ENCODE assay signal across 8 cellular contexts in the genomic region with DNA sequence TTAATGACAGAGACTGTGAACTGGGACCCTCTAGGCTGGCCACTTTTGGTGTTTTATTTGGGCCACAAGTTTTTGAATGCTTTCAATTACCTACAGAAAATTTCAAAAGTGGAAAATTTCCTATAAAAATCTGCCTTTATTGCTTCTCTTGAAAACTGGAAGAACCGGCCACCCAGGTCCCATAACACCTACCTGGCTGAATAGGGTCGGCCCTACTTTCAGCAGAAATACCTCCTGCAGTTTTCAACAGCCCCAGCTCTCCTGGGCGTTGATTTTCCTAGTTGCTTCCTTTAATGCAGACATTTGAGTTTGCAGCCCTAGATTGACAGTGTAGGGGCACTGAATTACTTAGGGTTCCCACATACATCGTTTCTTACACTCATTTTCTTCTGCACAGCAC. TPM values are rescaled to one million over a fixed set of nuclear protein-coding genes. Genes with fewer than 3 reads are reported as not detected.
A peak's percentile ranks its signal among the peaks of the same experiment; 100 is the strongest.
DNase-seq lines count a peak whose midpoint lies in the region; ATAC-seq and TF ChIP-seq lines count a peak whose summit lies in the region.

No MANE protein-coding gene starts in this region.

- ATAC-seq in left ventricle myocardium superior (no peak), GM19463 (IDR thresholded peaks at IDR 0.05; ENCODE audit: unreplicated experiment) (no peak), GM21526 (IDR thresholded peaks at IDR 0.05; ENCODE audit: low FRiP score, unreplicated experiment) (no peak)
- ATAC-seq in activated naive CD8-positive, alpha-beta T cell treated with anti-CD3 and anti-CD28 coated beads, Interleukin-2, amount 10 ng/mL, durations not matched to agents 7 days and 5 days (ENCODE audit: low read depth): no peak

- peak overlapping the region; percentile 47 for H3K4me2 ChIP-seq in mesenchymal stem cell (ENCODE audit: low read length, poor library complexity, severe bottlenecking)

- no peak overlapping the region for H2AK5ac ChIP-seq in mesenchymal stem cell (ENCODE audit: low read length, severe bottlenecking)

- H3K4ac ChIP-seq in mesenchymal stem cell (ENCODE audit: low read depth in 1 of 2, low read length in 2 of 2): no peak overlapping the region

- peak overlapping the region; percentile 95 for H3K4me3 Mint-ChIP-seq in activated naive CD8-positive, alpha-beta T cell treated with anti-CD3 and anti-CD28 coated beads, Interleukin-2, amount 10 ng/mL, durations not matched to agents 7 days and 5 days
- H3K4me3 Mint-ChIP-seq in type B pancreatic cell: peak overlapping the region; percentile 97

- no peak overlapping the region for H2BK15ac ChIP-seq in mesenchymal stem cell (ENCODE audit: low read depth, poor library complexity, severe bottlenecking)

- peaks cover 7% of the 10 kb centered on the region for H3K27me3 Mint-ChIP-seq in activated naive CD8-positive, alpha-beta T cell treated with anti-CD3 and anti-CD28 coated beads, Interleukin-2, amount 10 ng/mL, durations not matched to agents 7 days and 5 days
- H3K27me3 Mint-ChIP-seq in type B pancreatic cell: peaks cover 27% of the 10 kb centered on the region

- no peak overlapping the region for H3K18ac ChIP-seq in mesenchymal stem cell (ENCODE audit: low read depth in 1 of 2, low read length in 2 of 2)

- peaks cover 17% of the 10 kb centered on the region for H3K4me1 Mint-ChIP-seq in activated naive CD8-positive, alpha-beta T cell treated with anti-CD3 and anti-CD28 coated beads, Interleukin-2, amount 10 ng/mL, durations not matched to agents 7 days and 5 days
- H3K4me1 Mint-ChIP-seq in type B pancreatic cell (ENCODE audit: unreplicated experiment): peaks cover 18% of the 10 kb centered on the region

- peak overlapping the region; percentile 91 for H3K27ac Mint-ChIP-seq in activated naive CD8-positive, alpha-beta T cell treated with anti-CD3 and anti-CD28 coated beads, Interleukin-2, amount 10 ng/mL, durations not matched to agents 7 days and 5 days
- H3K27ac Mint-ChIP-seq in type B pancreatic cell: peak overlapping the region; percentile 93

- H4K8ac ChIP-seq in mesenchymal stem cell (ENCODE audit: low read length): no peak overlapping the region

- H3K27me3 ChIP-seq in left ventricle myocardium inferior (ENCODE audit: low read depth): no peaks in the 10 kb centered on the region
- H3K27me3 ChIP-seq in mesenchymal stem cell (ENCODE audit: control insufficient read depth in 1 of 2, insufficient read depth in 1 of 2, low read length in 2 of 2): peaks cover 0 to 5% of the 10 kb centered on the region in 2 experiments

- peak overlapping the region; percentile 91 for H3K4me3 ChIP-seq in left ventricle myocardium inferior
- H3K4me3 ChIP-seq in mesenchymal stem cell (ENCODE audit: insufficient read depth in 1 of 2, low read depth in 1 of 2, low read length in 2 of 2): peak overlapping the region in 1 of 2 experiments; percentile 92

- H3K36me3 ChIP-seq in left ventricle myocardium inferior (peaks cover 21% of the 10 kb centered on the region), mesenchymal stem cell (ENCODE audit: control insufficient read depth in 1 of 2, insufficient read depth in 2 of 2, low read depth in 1 of 2, low read length in 2 of 2) (peaks cover 4 to 21% of the 10 kb centered on the region in 2 experiments)

- H3K4me1 ChIP-seq in left ventricle myocardium inferior: peaks cover 21% of the 10 kb centered on the region
- H3K4me1 ChIP-seq in mesenchymal stem cell (ENCODE audit: control insufficient read depth, insufficient read depth, low read depth, low read length): peaks cover 1% of the 10 kb centered on the region

- no peaks in the 10 kb centered on the region for H3K9me3 ChIP-seq in left ventricle myocardium inferior (replicated peaks)
- no peaks in the 10 kb centered on the region for H3K9me3 ChIP-seq in mesenchymal stem cell (ENCODE audit: control insufficient read depth, low read length)

- H2AFZ ChIP-seq in mesenchymal stem cell (ENCODE audit: low read depth, low read length): peak overlapping the region; percentile 8

- no peak overlapping the region for H2BK12ac ChIP-seq in mesenchymal stem cell (ENCODE audit: low read length in 2 of 2)

- no peaks in the 10 kb centered on the region for H3K9me3 Mint-ChIP-seq in activated naive CD8-positive, alpha-beta T cell treated with anti-CD3 and anti-CD28 coated beads, Interleukin-2, amount 10 ng/mL, durations not matched to agents 7 days and 5 days
- H3K9me3 Mint-ChIP-seq in type B pancreatic cell: no peaks in the 10 kb centered on the region

- DNase-seq in left ventricle myocardium inferior (no peak), left ventricle myocardium superior (no peak), mesenchymal stem cell (no peak), type B pancreatic cell (ENCODE audit: extremely low spot score, unreplicated experiment) (no peak), RKO (ENCODE audit: low spot score) (no peak)
- DNase-seq in activated naive CD8-positive, alpha-beta T cell treated with anti-CD3 and anti-CD28 coated beads, Interleukin-2, amount 10 ng/mL, durations not matched to agents 7 days and 5 days: no peak

- no peak for TF ChIP-seq CTCF in left ventricle myocardium inferior (IDR thresholded peaks at IDR 0.05; ENCODE audit: borderline replicate concordance)
- TF ChIP-seq CTCF in type B pancreatic cell (conservative IDR thresholded peaks at IDR 0.05): no peak

- H3K27ac ChIP-seq in left ventricle myocardium inferior (replicated peaks) (no peak overlapping the region), mesenchymal stem cell (ENCODE audit: low read length, poor library complexity, severe bottlenecking) (no peak overlapping the region)

- H2BK120ac ChIP-seq in mesenchymal stem cell (ENCODE audit: low read depth, low read length): no peak overlapping the region

- peak overlapping the region; percentile 90 for H3K9ac ChIP-seq in mesenchymal stem cell (ENCODE audit: low read length)

- WGBS in mesenchymal stem cell: 69% methylated on average over 4 of the region's 4 CpGs

- H4K91ac ChIP-seq in mesenchymal stem cell (ENCODE audit: low read length): no peak overlapping the region

- intact Hi-C loops in left ventricle myocardium inferior (cut with micrococcal nuclease) (loop anchor here (10.0 kb wide), 1 partner anchor 140 kb away; the partner anchor contains the start of gene TOPBP1), left ventricle myocardium superior (cut with micrococcal nuclease) (no loop called here)

- no peak overlapping the region for H3K14ac ChIP-seq in mesenchymal stem cell (ENCODE audit: low read length in 2 of 2)

- POLR2A ChIA-PET in activated naive CD8-positive, alpha-beta T cell treated with anti-CD3 and anti-CD28 coated beads, Interleukin-2, amount 10 ng/mL, durations not matched to agents 7 days and 5 days (lab: Charles Lee): no interaction called here

- peaks cover 9% of the 10 kb centered on the region for H3K79me1 ChIP-seq in mesenchymal stem cell (replicated peaks; ENCODE audit: low read length, poor library complexity, severe bottlenecking)

- H2BK5ac ChIP-seq in mesenchymal stem cell (ENCODE audit: low read depth, low read length, poor library complexity, severe bottlenecking): no peak overlapping the region

- no peak overlapping the region for H3K23ac ChIP-seq in mesenchymal stem cell (ENCODE audit: low read length in 2 of 2)

- peaks cover 3% of the 10 kb centered on the region for H3K36me3 Mint-ChIP-seq in activated naive CD8-positive, alpha-beta T cell treated with anti-CD3 and anti-CD28 coated beads, Interleukin-2, amount 10 ng/mL, durations not matched to agents 7 days and 5 days
- peaks cover 20% of the 10 kb centered on the region for H3K36me3 Mint-ChIP-seq in type B pancreatic cell

RNA-seq across cellular contexts. Expression of gene SRPRB, which starts 0.7 kb away (rescaled TPM):
- total RNA-seq in left ventricle myocardium inferior (26.0 TPM), left ventricle myocardium superior (29.1 TPM), type B pancreatic cell (ENCODE audit: low replicate concordance) (80.9 and 89.5 TPM in 2 replicates)
- 10 to 100 TPM; 39.3 to 39.7 TPM for total RNA-seq in activated naive CD8-positive, alpha-beta T cell treated with anti-CD3 and anti-CD28 coated beads, Interleukin-2, amount 10 ng/mL, durations not matched to agents 7 days and 5 days
- polyA plus RNA-seq in mesenchymal stem cell (2013, experiment 1 of 2): 37.8 TPM
- 40.2 TPM for polyA plus RNA-seq in mesenchymal stem cell (2013, experiment 2 of 2)

RNA-seq across cellular contexts. Expression of gene TF, which starts 58.7 kb away (rescaled TPM):
- total RNA-seq in left ventricle myocardium inferior: 1.3 TPM
- total RNA-seq in left ventricle myocardium superior: 3.3 TPM
- under 1 TPM; 0.60 to 0.97 TPM for total RNA-seq in activated naive CD8-positive, alpha-beta T cell treated with anti-CD3 and anti-CD28 coated beads, Interleukin-2, amount 10 ng/mL, durations not matched to agents 7 days and 5 days
- polyA plus RNA-seq in mesenchymal stem cell (2013, experiment 1 of 2): 0.04 TPM
- 0.10 TPM for polyA plus RNA-seq in mesenchymal stem cell (2013, experiment 2 of 2)
- total RNA-seq in type B pancreatic cell (ENCODE audit: low replicate concordance): 2.3 and 18.8 TPM in 2 replicates
